17 cellular contexts compared by ENCODE assay signal in genomic region chr12:116138380-116138779, GRCh38.
A peak's percentile ranks its signal among the peaks of the same experiment; 100 is the strongest.
DNase-seq lines count a peak whose midpoint lies in the region; ATAC-seq and TF ChIP-seq lines count a peak whose summit lies in the region.
"Had no signal": no experiment of that assay in that cellular context is flagged by ENCODE, and none has a peak within 500 bp of the region (broad histone marks: within the 10 kb centered on the region; RNA-seq: fewer than 3 reads in every experiment).

No MANE protein-coding gene starts in this region.

- H3K4me1 Mint-ChIP-seq in brain = peaks cover 78% of the 10 kb centered on the region
- H3K4me1 Mint-ChIP-seq in nephron = peaks cover 74% of the 10 kb centered on the region

- ATAC-seq in HG02798 (IDR thresholded peaks at IDR 0.05; ENCODE audit: poor library complexity, unreplicated experiment) = no peak
- ATAC-seq: T-helper 17 cell had no signal

- TF ChIP-seq CTCF in AG10803 (conservative IDR thresholded peaks at IDR 0.05; ENCODE audit: low read length) (no peak), brain (conservative IDR thresholded peaks at IDR 0.05) (no peak), nephron (IDR thresholded peaks at IDR 0.05; ENCODE audit: unreplicated experiment in 3 of 3) (no peak)

- no peak overlapping the region for H3K4me3 ChIP-seq in AG10803 (ENCODE audit: low read length)
- H3K4me3 ChIP-seq: prostate gland had no signal

- H3K27ac Mint-ChIP-seq in brain = peak overlapping the region in 3 of 5 experiments; percentile 33 to 52 (median 42)
- H3K27ac Mint-ChIP-seq in nephron = peak overlapping the region; percentile 53 to 83 (median 54)
- H3K27ac Mint-ChIP-seq: B cell, IgD-negative memory B cell, T-helper 17 cell had no signal

- peak; percentile 77 for DNase-seq in AG10803 (ENCODE audit: low read depth)
- peak; percentile 41 for DNase-seq in HCEC 1CT
- no peak for DNase-seq in cerebellar cortex (ENCODE audit: low spot score)
- DNase-seq in Kasumi-1 (lab: John Stamatoyannopoulos, UW) = no peak
- DNase-seq in NK-92 (lab: John Stamatoyannopoulos, UW; ENCODE audit: unreplicated experiment) = no peak
- DNase-seq: activated CD4-positive, alpha-beta T cell treated with anti-CD3 and anti-CD28 coated beads for 36 hours; aorta; DMS53; NCI-H510A; RPMI8226; T-helper 17 cell had no signal

- H3K9me3 Mint-ChIP-seq in brain = no peaks in the 10 kb centered on the region
- H3K9me3 Mint-ChIP-seq in nephron = no peaks in the 10 kb centered on the region
- H3K9me3 Mint-ChIP-seq: IgD-negative memory B cell had no signal

- H3K27me3 Mint-ChIP-seq in brain (no peaks in the 10 kb centered on the region), nephron (ENCODE audit: low read depth) (no peaks in the 10 kb centered on the region)
- H3K27me3 Mint-ChIP-seq: activated CD4-positive, alpha-beta T cell treated with anti-CD3 and anti-CD28 coated beads for 36 hours; B cell; IgD-negative memory B cell; T-helper 17 cell had no signal

- no peaks in the 10 kb centered on the region for H3K36me3 Mint-ChIP-seq in brain
- no peaks in the 10 kb centered on the region for H3K36me3 Mint-ChIP-seq in nephron (ENCODE audit: low read depth)
- H3K36me3 Mint-ChIP-seq: IgD-negative memory B cell had no signal

- H3K4me3 Mint-ChIP-seq in brain (no peak overlapping the region), nephron (no peak overlapping the region)
- H3K4me3 Mint-ChIP-seq: activated CD4-positive, alpha-beta T cell treated with anti-CD3 and anti-CD28 coated beads for 36 hours; B cell; IgD-negative memory B cell; T-helper 17 cell had no signal

Comparison
In these comparisons a context has a peak if more than half of its experiments do, and no peak if none do; other contexts are left out.
1. DNase-seq: peak in AG10803 (single experiment) and HCEC 1CT (single experiment); none in cerebellar cortex (single experiment), Kasumi-1 (0 of 2) and NK-92 (single experiment).